20 cellular contexts compared by ENCODE assay signal in the genomic region with DNA sequence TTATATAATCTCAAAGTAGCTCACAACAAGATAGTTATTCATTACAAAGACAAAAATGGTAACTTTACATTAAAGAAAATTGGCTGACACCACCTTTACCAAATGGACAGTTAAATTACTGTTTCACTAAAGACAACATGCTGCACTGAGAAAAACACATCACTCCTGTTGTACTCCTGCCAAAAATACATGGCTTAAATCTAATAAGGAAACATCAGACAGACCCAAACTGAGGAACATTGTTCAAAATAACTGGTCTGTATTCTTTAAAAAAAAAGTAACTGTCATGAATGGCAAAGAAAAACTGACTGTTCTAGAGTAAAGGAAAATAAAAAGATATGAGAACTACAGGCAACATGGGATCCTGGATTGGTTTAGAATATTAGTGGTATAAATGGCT.
"Had no signal": no experiment of that assay in that cellular context is flagged by ENCODE, and none has a peak within 500 bp of the region (broad histone marks: within the 10 kb centered on the region; RNA-seq: fewer than 3 reads in every experiment).

No MANE protein-coding gene starts in this region.

- H3K27ac Mint-ChIP-seq: T-helper 17 cell; T-helper 2 cell treated with Interferon-gamma antibody and Interleukin-4, amounts not matched to agents 5 μg/mL and 100 μg/mL, for 36 hours had no signal

- H3K4me3 Mint-ChIP-seq: T-helper 17 cell; T-helper 2 cell treated with Interferon-gamma antibody and Interleukin-4, amounts not matched to agents 5 μg/mL and 100 μg/mL, for 36 hours had no signal

- H3K4me1 Mint-ChIP-seq: T-helper 17 cell had no signal

- H3K9me3 Mint-ChIP-seq: T-helper 2 cell treated with Interferon-gamma antibody and Interleukin-4, amounts not matched to agents 5 μg/mL and 100 μg/mL, for 36 hours had no signal

- DNase-seq: KBM-7, MV-4-11, NCI-H1048, NCI-H1105, NCI-H1417, NCI-H1436 treated with DMSO at 0.1 percent for 48 hours, NCI-H1694 treated with DMSO at 0.1 percent for 48 hours, NCI-H1930, NCI-H2081, NCI-H2107, NCI-H345, NCI-H446 treated with DMSO at 0.1 percent for 48 hours, NCI-H510A treated with DMSO at 0.1 percent for 48 hours, NCI-H526, PC-3, SHP77, SJCRH30, T-helper 1 cell, T-helper 17 cell had no signal
